Comparison of ENCODE assay signal across 11 cellular contexts in the genomic region with DNA sequence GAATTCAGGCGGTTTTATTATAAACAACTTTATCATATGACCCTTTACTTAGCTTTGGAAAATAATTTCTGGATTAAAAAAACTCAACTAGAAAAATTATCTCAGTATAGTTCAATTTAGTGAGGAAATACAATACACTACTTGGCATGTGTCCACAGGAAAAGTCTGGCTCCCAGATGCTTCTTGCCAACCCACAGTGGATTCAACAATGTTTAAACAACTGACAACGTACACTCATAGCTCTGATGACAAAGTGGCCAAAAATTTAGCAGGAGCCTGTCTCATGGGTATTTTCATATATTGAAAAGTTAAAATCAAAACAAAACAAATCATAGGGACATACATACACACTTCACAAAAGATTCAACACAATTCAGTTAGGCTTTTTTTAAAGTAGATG.
A peak's percentile ranks its signal among the peaks of the same experiment; 100 is the strongest.
DNase-seq lines count a peak whose midpoint lies in the region; ATAC-seq and TF ChIP-seq lines count a peak whose summit lies in the region.
"Had no signal": no experiment of that assay in that cellular context is flagged by ENCODE, and none has a peak within 500 bp of the region (broad histone marks: within the 10 kb centered on the region; RNA-seq: fewer than 3 reads in every experiment).

No MANE protein-coding gene starts in this region.

- no peak overlapping the region for H3K4me3 ChIP-seq in BE2C (ENCODE audit: low read depth, low read length)
- H3K4me3 ChIP-seq: GM23338 had no signal

- DNase-seq in COLO829 (ENCODE audit: low spot score): peak; percentile 57
- peak; percentile 82 for DNase-seq in NCI-H1092 (lab: John Stamatoyannopoulos, UW)
- peak; percentile 78 for DNase-seq in amniotic epithelial cell (ENCODE audit: low read depth)
- DNase-seq in left lobe of liver (ENCODE audit: low spot score): peak; percentile 48
- DNase-seq in BE2C: no peak
- DNase-seq: activated B cell treated with CpG ODN at 0.5 μM for 24 hours, left cardiac atrium had no signal

- H3K36me3 ChIP-seq in BE2C: no peaks in the 10 kb centered on the region

- ATAC-seq in left lobe of liver (peak; percentile 79), GM18517 (IDR thresholded peaks at IDR 0.05; ENCODE audit: unreplicated experiment) (no peak), GM21390 (IDR thresholded peaks at IDR 0.05; ENCODE audit: unreplicated experiment) (no peak), HG02678 (IDR thresholded peaks at IDR 0.05; ENCODE audit: unreplicated experiment) (no peak)
- ATAC-seq: GM23338 had no signal

- TF ChIP-seq CTCF in BE2C (IDR thresholded peaks at IDR 0.05; ENCODE audit: low read depth, low read length): no peak

- H3K9me3 ChIP-seq in BE2C: no peaks in the 10 kb centered on the region

- peaks cover 3% of the 10 kb centered on the region; the same call in 1 of the 2 replicates for H3K27me3 ChIP-seq in BE2C

- H3K4me1 ChIP-seq in BE2C: no peaks in the 10 kb centered on the region
